1 cellular context compared by ENCODE assay signal in genomic region chr15:39888243-39888642, GRCh38.
A peak's percentile ranks its signal among the peaks of the same experiment; 100 is the strongest.
TF ChIP-seq lines count a peak whose summit lies in the region.

No MANE protein-coding gene starts in this region.

TF ChIP-seq in GM23338, 12 proteins besides CTCF, POLR2A, EP300 and RAD21 (continued from another document):
- no peak for TF ChIP-seq ZNF462 (CRISPR knock-in tag; IDR thresholded peaks at IDR 0.05)
- peak; percentile 11 for TF ChIP-seq POLR2AphosphoS5 (IDR thresholded peaks at IDR 0.05; ENCODE audit: low read depth)
- no peak for TF ChIP-seq ZNF114 (CRISPR knock-in tag; IDR thresholded peaks at IDR 0.05)
- TF ChIP-seq NANOG (IDR thresholded peaks at IDR 0.05; ENCODE audit: borderline replicate concordance) = no peak
